17 cellular contexts compared by ENCODE assay signal in genomic region chr2:20522311-20522710, GRCh38.
"Had no signal": no experiment of that assay in that cellular context is flagged by ENCODE, and none has a peak within 500 bp of the region (broad histone marks: within the 10 kb centered on the region; RNA-seq: fewer than 3 reads in every experiment).

No MANE protein-coding gene starts in this region.

- H3K9me3 Mint-ChIP-seq: activated naive CD4-positive, alpha-beta T cell treated with anti-CD3 and anti-CD28 coated beads for 36 hours; activated T-cell treated with anti-CD3 and anti-CD28 coated beads, Interleukin-2, amount 50 U/mL, for 72 hours; T-helper 1 cell treated with Interleukin-12 subunit alpha and Interleukin-12 subunit beta and Interleukin-4 antibody, amounts not matched to agents 30 μg/mL and 1 μg/mL, for 36 hours had no signal

- H3K4me3 ChIP-seq: coronary artery, esophagus muscularis mucosa, transverse colon, vagina had no signal

- H3K27ac Mint-ChIP-seq: activated naive CD4-positive, alpha-beta T cell treated with anti-CD3 and anti-CD28 coated beads for 36 hours; activated naive CD8-positive, alpha-beta T cell treated with anti-CD3 and anti-CD28 coated beads, Interleukin-2, amount 10 ng/mL, durations not matched to agents 7 days and 5 days; activated T-cell treated with anti-CD3 and anti-CD28 coated beads, Interleukin-2, amount 50 U/mL, for 72 hours; T-helper 1 cell treated with Interleukin-12 subunit alpha and Interleukin-12 subunit beta and Interleukin-4 antibody, amounts not matched to agents 30 μg/mL and 1 μg/mL, for 36 hours had no signal

- H3K4me1 Mint-ChIP-seq: activated naive CD8-positive, alpha-beta T cell treated with anti-CD3 and anti-CD28 coated beads, Interleukin-2, amount 10 ng/mL, durations not matched to agents 7 days and 5 days had no signal

- ATAC-seq: activated T-cell treated with anti-CD3 and anti-CD28 coated beads, Interleukin-2, amount 50 U/mL, for 72 hours had no signal

- H3K36me3 Mint-ChIP-seq: activated naive CD8-positive, alpha-beta T cell treated with anti-CD3 and anti-CD28 coated beads, Interleukin-2, amount 10 ng/mL, durations not matched to agents 7 days and 5 days had no signal

- H3K4me3 Mint-ChIP-seq: activated naive CD4-positive, alpha-beta T cell treated with anti-CD3 and anti-CD28 coated beads for 36 hours; activated naive CD8-positive, alpha-beta T cell treated with anti-CD3 and anti-CD28 coated beads, Interleukin-2, amount 10 ng/mL, durations not matched to agents 7 days and 5 days; activated T-cell treated with anti-CD3 and anti-CD28 coated beads, Interleukin-2, amount 50 U/mL, for 72 hours; T-helper 1 cell treated with Interleukin-12 subunit alpha and Interleukin-12 subunit beta and Interleukin-4 antibody, amounts not matched to agents 30 μg/mL and 1 μg/mL, for 36 hours had no signal

- H3K27ac ChIP-seq: coronary artery, esophagus muscularis mucosa, transverse colon, vagina had no signal

- H3K9me3 ChIP-seq: esophagus muscularis mucosa, transverse colon, vagina had no signal

- DNase-seq: activated CD4-positive, alpha-beta T cell treated with anti-CD3 and anti-CD28 coated beads for 4 hours; activated CD4-positive, alpha-beta T cell treated with anti-CD3 and anti-CD28 coated beads, Interleukin-2, amount 50 U/mL, for 48 hours; activated CD4-positive, CD25-positive, alpha-beta regulatory T cell; activated effector memory CD4-positive, alpha-beta T cell treated with Interleukin-2 at 50 U/mL for 16 hours; activated naive CD4-positive, alpha-beta T cell treated with anti-CD3 and anti-CD28 coated beads for 36 hours; activated naive CD8-positive, alpha-beta T cell treated with anti-CD3 and anti-CD28 coated beads, Interleukin-2, amount 10 ng/mL, durations not matched to agents 7 days and 5 days; activated T-cell treated with anti-CD3 and anti-CD28 coated beads, Interleukin-2, amount 50 U/mL, for 72 hours; amniotic stem cell; cerebellar nuclear complex; glutamatergic neuron; hippocampal formation; stimulated activated CD4-positive, alpha-beta T cell treated with anti-CD3 and anti-CD28 coated beads, Interleukin-4, amount 100 ng/mL, for 24 hours; transverse colon had no signal

- H3K36me3 ChIP-seq: esophagus muscularis mucosa, transverse colon, vagina had no signal

- H3K27me3 ChIP-seq: esophagus muscularis mucosa, transverse colon, vagina had no signal
